Comparison of ENCODE assay signal across 8 cellular contexts in the genomic region with DNA sequence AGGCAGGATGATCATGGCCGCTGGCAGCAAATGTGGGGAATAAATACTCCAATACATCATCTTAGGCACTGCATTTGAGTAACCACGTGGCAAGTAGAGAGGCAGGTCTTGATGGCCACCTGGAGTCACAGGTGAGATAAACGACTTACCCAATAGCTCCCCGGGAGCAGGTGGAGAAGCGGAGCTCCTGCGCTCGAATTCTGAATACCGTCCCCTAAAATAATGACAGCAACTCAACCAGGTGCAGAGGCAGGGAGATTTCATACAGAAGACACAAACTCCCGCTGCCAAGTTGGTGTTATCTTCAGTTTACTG. TPM values are rescaled to one million over a fixed set of nuclear protein-coding genes. Genes with fewer than 3 reads are reported as not detected.
DNase-seq lines count a peak whose midpoint lies in the region; ATAC-seq and TF ChIP-seq lines count a peak whose summit lies in the region.

No MANE protein-coding gene starts in this region.

- TF ChIP-seq POLR2A in lower leg skin (IDR thresholded peaks at IDR 0.05), result no peak

- no peaks in the 10 kb centered on the region for H3K9me3 ChIP-seq in HUES6 (ENCODE audit: control insufficient read depth, insufficient read depth, low read depth, low read length)

- H3K4me3 ChIP-seq in AG09309 (ENCODE audit: control insufficient read depth, low read depth, low read length), result peak overlapping the region; percentile 32
- peak overlapping the region; percentile 64 for H3K4me3 ChIP-seq in HUES6 (ENCODE audit: low read depth, low read length)
- H3K4me3 ChIP-seq in lower leg skin (ENCODE audit: low read depth, poor library complexity, severe bottlenecking), result peak overlapping the region; percentile 20

- peaks cover 27% of the 10 kb centered on the region for H3K4me1 ChIP-seq in HUES6 (ENCODE audit: control insufficient read depth, insufficient read depth, low read length)

- peaks cover 5% of the 10 kb centered on the region; the same call in 1 of the 2 replicates for H3K36me3 ChIP-seq in HUES6 (ENCODE audit: control insufficient read depth, insufficient read depth, low read length)

- DNase-seq in AG09309 (ENCODE audit: low read depth), result no peak
- no peak for DNase-seq in lower leg skin (ENCODE audit: low spot score in 2 of 2)
- no peak for DNase-seq in type B pancreatic cell (ENCODE audit: extremely low spot score, unreplicated experiment)
- no peak for DNase-seq in SK-N-DZ (ENCODE audit: low spot score)
- DNase-seq in NK-92 (lab: John Stamatoyannopoulos, UW; ENCODE audit: unreplicated experiment), result no peak

- no peak for ATAC-seq in GM18867 (IDR thresholded peaks at IDR 0.05; ENCODE audit: unreplicated experiment)

- intact Hi-C loops in lower leg skin (cut with DNase I; ENCODE audit: low total_unique reads), result no loop called here

- TF ChIP-seq CTCF in AG09309 (IDR thresholded peaks at IDR 0.05; ENCODE audit: control insufficient read depth, insufficient read depth, low read depth, low read length, missing control alignments) (no peak), lower leg skin (IDR thresholded peaks at IDR 0.05) (no peak), type B pancreatic cell (conservative IDR thresholded peaks at IDR 0.05) (no peak)

- H3K27me3 ChIP-seq in HUES6 (ENCODE audit: control insufficient read depth, insufficient read depth, low read length), result peaks cover 40% of the 10 kb centered on the region

- 17 to 22% (median 20%) methylated on average over 9 of the region's 9 CpGs for WGBS in adipose tissue, 3 donors
- WGBS in lower leg skin, 2 donors, result 8 to 13% methylated on average over 9 of the region's 9 CpGs

- peaks cover 28% of the 10 kb centered on the region for H3K4me1 Mint-ChIP-seq in type B pancreatic cell (ENCODE audit: unreplicated experiment)

- H3K9me3 Mint-ChIP-seq in type B pancreatic cell, result no peaks in the 10 kb centered on the region

- H3K27me3 Mint-ChIP-seq in type B pancreatic cell, result peaks cover 36% of the 10 kb centered on the region

- H3K9ac ChIP-seq in HUES6 (ENCODE audit: low read length), result no peak overlapping the region

- peak overlapping the region; percentile 26 for H3K27ac Mint-ChIP-seq in type B pancreatic cell

- peaks cover 3% of the 10 kb centered on the region for H3K36me3 Mint-ChIP-seq in type B pancreatic cell

- H3K4me3 Mint-ChIP-seq in type B pancreatic cell, result peak overlapping the region; percentile 87

- H3K27ac ChIP-seq in HUES6 (ENCODE audit: low read depth, low read length) (no peak overlapping the region), adipose tissue (ENCODE audit: low read depth, low read length) (peak overlapping the region; percentile 92)

RNA-seq across cellular contexts. Expression of a gene that starts 0.5 kb away (rescaled TPM):
- polyA plus RNA-seq in adipose tissue, result 10 to 100 TPM in 2 of 3 donors, 1 to 10 TPM in 1; 9.9 to 51.2 (median 40.7) TPM
- total RNA-seq in lower leg skin (10 to 100 TPM; 12.4 to 66.4 (median 41.1) TPM), type B pancreatic cell (ENCODE audit: low replicate concordance) (14.0 and 20.4 TPM in 2 replicates)
- polyA plus RNA-seq in SK-N-DZ (2014; cell fraction: cytosol; rRNA removed), result 42.0 and 59.4 TPM in 2 replicates
- polyA plus RNA-seq in SK-N-DZ (2014; cell fraction: nucleus; rRNA removed), result 44.2 and 63.5 TPM in 2 replicates

RNA-seq across cellular contexts. Expression of a gene that starts 33.9 kb away (rescaled TPM):
- 1 to 10 TPM in 2 of 3 donors, under 1 TPM in 1; 0.56 to 2.1 (median 1.4) TPM for polyA plus RNA-seq in adipose tissue
- total RNA-seq in lower leg skin, result 1 to 10 TPM in 3 of 4 donors, under 1 TPM in 1; 0.55 to 3.6 (median 2.3) TPM
- total RNA-seq in type B pancreatic cell (ENCODE audit: low replicate concordance), result 8.6 and 10.4 TPM in 2 replicates
- 8.5 and 10.4 TPM in 2 replicates for polyA plus RNA-seq in SK-N-DZ (2014; cell fraction: cytosol; rRNA removed)
- polyA plus RNA-seq in SK-N-DZ (2014; cell fraction: nucleus; rRNA removed), result 1.5 and 3.7 TPM in 2 replicates

RNA-seq across cellular contexts. Expression of a gene that starts 35.9 kb away (rescaled TPM):
- polyA plus RNA-seq in adipose tissue, result under 1 TPM; 0.13 to 0.79 (median 0.13) TPM
- total RNA-seq in lower leg skin (1 to 10 TPM in 1 of 4 donors, under 1 TPM in 1, not detected in 2; 0.84 to 1.7 TPM), type B pancreatic cell (ENCODE audit: low replicate concordance) (not detected in 2 replicates)
- polyA plus RNA-seq in SK-N-DZ (2014; cell fraction: cytosol; rRNA removed), result 1.4 and 1.9 TPM in 2 replicates
- 0.57 and 1.5 TPM in 2 replicates for polyA plus RNA-seq in SK-N-DZ (2014; cell fraction: nucleus; rRNA removed)

RNA-seq across cellular contexts. Expression of a gene that starts 45.4 kb away (rescaled TPM):
- not detected for polyA plus RNA-seq in adipose tissue
- total RNA-seq in lower leg skin, result not detected
- not detected in 2 replicates for total RNA-seq in type B pancreatic cell (ENCODE audit: low replicate concordance)
- polyA plus RNA-seq in SK-N-DZ (2014; cell fraction: cytosol; rRNA removed), result not detected in 2 replicates
- 1.6 TPM in 1 of 2 replicates, not detected in the other for polyA plus RNA-seq in SK-N-DZ (2014; cell fraction: nucleus; rRNA removed)
